Comparison of ENCODE assay signal across 8 cellular contexts in genomic region chr19:56141416-56141992, GRCh38. TPM values are rescaled to one million over a fixed set of nuclear protein-coding genes. Genes with fewer than 3 reads are reported as not detected.
DNase-seq lines count a peak whose midpoint lies in the region; ATAC-seq and TF ChIP-seq lines count a peak whose summit lies in the region.

No MANE protein-coding gene starts in this region.

- H2AFZ ChIP-seq in KMS-11 (ENCODE audit: low read depth), result no peak overlapping the region

- peak overlapping the region; percentile 63 to 77 (median 66) for H3K4me3 ChIP-seq in BLaER1 treated with 17β-estradiol and CSF1 and Interleukin-3, amounts not matched to agents 10 nM and 100 nM
- H3K4me3 ChIP-seq in KMS-11 (IDR thresholded peaks at IDR 0.05; ENCODE audit: insufficient read depth, low read depth, low read length) (no peak overlapping the region), iPS-20b (ENCODE audit: low read length) (peak overlapping the region; percentile 80)

- H3K9ac ChIP-seq in BLaER1 treated with 17β-estradiol and CSF1 and Interleukin-3, amounts not matched to agents 10 nM and 100 nM, result peak overlapping the region; percentile 54 to 86 (median 79); a peak in 20 of 22 replicates
- H3K9ac ChIP-seq in KMS-11, result peak overlapping the region; percentile 63; the same call in 1 of the 2 replicates
- peak overlapping the region; percentile 89; the same call in 1 of the 2 replicates for H3K9ac ChIP-seq in iPS-20b (ENCODE audit: low read depth, low read length)

- H4K20me1 ChIP-seq in BLaER1 treated with 17β-estradiol and CSF1 and Interleukin-3, amounts not matched to agents 10 nM and 100 nM, result peaks cover 0 to 45% (median 20%) of the 10 kb centered on the region in 11 experiments; a peak in 13 of 22 replicates
- H4K20me1 ChIP-seq in KMS-11 (ENCODE audit: insufficient read depth), result no peaks in the 10 kb centered on the region

- peak overlapping the region in 10 of 11 experiments; percentile 75 to 89 (median 79); a peak in 19 of 22 replicates for H3K27ac ChIP-seq in BLaER1 treated with 17β-estradiol and CSF1 and Interleukin-3, amounts not matched to agents 10 nM and 100 nM
- H3K27ac ChIP-seq in KMS-11 (peak overlapping the region; percentile 77; the same call in 1 of the 2 replicates), iPS-20b (ENCODE audit: low read length) (peak overlapping the region; percentile 53)

- H3K79me2 ChIP-seq in KMS-11 (ENCODE audit: insufficient read depth, low read depth), result peaks cover 8% of the 10 kb centered on the region; the same call in 1 of the 2 replicates

- peak overlapping the region; percentile 92 to 93 for H3K27ac Mint-ChIP-seq in activated naive CD4-positive, alpha-beta T cell treated with anti-CD3 and anti-CD28 coated beads, Interleukin-2, amount 50 U/mL, for 72 hours

- peaks cover 5 to 28% (median 13%) of the 10 kb centered on the region in 11 experiments; a peak in 20 of 22 replicates for H3K36me3 ChIP-seq in BLaER1 treated with 17β-estradiol and CSF1 and Interleukin-3, amounts not matched to agents 10 nM and 100 nM
- H3K36me3 ChIP-seq in KMS-11 (ENCODE audit: insufficient read depth) (no peaks in the 10 kb centered on the region), iPS-20b (ENCODE audit: insufficient read depth, low read depth, low read length) (no peaks in the 10 kb centered on the region)

- no peak for ATAC-seq in activated naive CD4-positive, alpha-beta T cell treated with anti-CD3 and anti-CD28 coated beads, Interleukin-2, amount 50 U/mL, for 72 hours
- ATAC-seq in stimulated activated naive CD8-positive, alpha-beta T cell treated with anti-CD3 and anti-CD28 coated beads, Interleukin-15, Interleukin-2, amounts not matched to agents 100 U/mL and 50 U/mL, for 24 hours, result no peak
- ATAC-seq in GM21390 (IDR thresholded peaks at IDR 0.05; ENCODE audit: unreplicated experiment), result no peak

- no peaks in the 10 kb centered on the region for H3K36me3 Mint-ChIP-seq in activated naive CD4-positive, alpha-beta T cell treated with anti-CD3 and anti-CD28 coated beads, Interleukin-2, amount 50 U/mL, for 72 hours

- H3K9me3 Mint-ChIP-seq in activated naive CD4-positive, alpha-beta T cell treated with anti-CD3 and anti-CD28 coated beads, Interleukin-2, amount 50 U/mL, for 72 hours, result no peaks in the 10 kb centered on the region

- DNase-seq in activated naive CD4-positive, alpha-beta T cell treated with anti-CD3 and anti-CD28 coated beads, Interleukin-2, amount 50 U/mL, for 72 hours (ENCODE audit: low spot score in 2 of 2), result no peak
- peak; percentile 41 for DNase-seq in stimulated activated naive CD8-positive, alpha-beta T cell treated with anti-CD3 and anti-CD28 coated beads, Interleukin-15, Interleukin-2, amounts not matched to agents 100 U/mL and 50 U/mL, for 24 hours
- DNase-seq in islet precursor cell (no peak), cerebellum (ENCODE audit: low spot score) (no peak)

- no peak for TF ChIP-seq CTCF in KMS-11 (conservative IDR thresholded peaks at IDR 0.05; ENCODE audit: low read depth, low read length)

- no peaks in the 10 kb centered on the region for H3K9me3 ChIP-seq in BLaER1 treated with 17β-estradiol and CSF1 and Interleukin-3, amounts not matched to agents 10 nM and 100 nM (replicated peaks in 1 of 11)
- H3K9me3 ChIP-seq in iPS-20b (ENCODE audit: insufficient read depth, low read depth, low read length), result no peaks in the 10 kb centered on the region

- H3K27me3 ChIP-seq in BLaER1 treated with 17β-estradiol and CSF1 and Interleukin-3, amounts not matched to agents 10 nM and 100 nM, result no peaks in the 10 kb centered on the region
- H3K27me3 ChIP-seq in KMS-11 (ENCODE audit: insufficient read depth, low read depth) (no peaks in the 10 kb centered on the region), iPS-20b (ENCODE audit: insufficient read depth, low read length) (no peaks in the 10 kb centered on the region)

- H3K4me1 ChIP-seq in BLaER1 treated with 17β-estradiol and CSF1 and Interleukin-3, amounts not matched to agents 10 nM and 100 nM, result peaks cover 49 to 76% (median 68%) of the 10 kb centered on the region in 10 experiments
- H3K4me1 ChIP-seq in KMS-11 (ENCODE audit: low read depth, poor library complexity, severe bottlenecking) (peaks cover 18% of the 10 kb centered on the region), iPS-20b (ENCODE audit: insufficient read depth, low read length) (peaks cover 18% of the 10 kb centered on the region; the same call in 1 of the 2 replicates)

- H3K4me2 ChIP-seq in BLaER1 treated with 17β-estradiol and CSF1 and Interleukin-3, amounts not matched to agents 10 nM and 100 nM, result peak overlapping the region; percentile 78 to 94 (median 85)
- peak overlapping the region; percentile 33; the same call in 1 of the 2 replicates for H3K4me2 ChIP-seq in KMS-11

RNA-seq across cellular contexts. Expression of gene ZNF444, which starts 0.4 kb away (rescaled TPM):
- total RNA-seq in activated naive CD4-positive, alpha-beta T cell treated with anti-CD3 and anti-CD28 coated beads, Interleukin-2, amount 50 U/mL, for 72 hours, result 10 to 100 TPM; 25.9 to 37.3 TPM
- 10.0 TPM for total RNA-seq in cerebellum

RNA-seq across cellular contexts. Expression of gene ZNF787, which starts 20.4 kb away (rescaled TPM):
- 10 to 100 TPM; 32.2 to 32.5 TPM for total RNA-seq in activated naive CD4-positive, alpha-beta T cell treated with anti-CD3 and anti-CD28 coated beads, Interleukin-2, amount 50 U/mL, for 72 hours
- total RNA-seq in cerebellum, result 13.6 TPM

RNA-seq across cellular contexts. Expression of gene GALP, which starts 34.3 kb away (rescaled TPM):
- total RNA-seq in activated naive CD4-positive, alpha-beta T cell treated with anti-CD3 and anti-CD28 coated beads, Interleukin-2, amount 50 U/mL, for 72 hours, result not detected
- not detected for total RNA-seq in cerebellum

RNA-seq across cellular contexts. Expression of gene ZSCAN5B, which starts 56.1 kb away (rescaled TPM):
- not detected for total RNA-seq in activated naive CD4-positive, alpha-beta T cell treated with anti-CD3 and anti-CD28 coated beads, Interleukin-2, amount 50 U/mL, for 72 hours
- not detected for total RNA-seq in cerebellum
